8 cellular contexts compared by ENCODE assay signal in the genomic region with DNA sequence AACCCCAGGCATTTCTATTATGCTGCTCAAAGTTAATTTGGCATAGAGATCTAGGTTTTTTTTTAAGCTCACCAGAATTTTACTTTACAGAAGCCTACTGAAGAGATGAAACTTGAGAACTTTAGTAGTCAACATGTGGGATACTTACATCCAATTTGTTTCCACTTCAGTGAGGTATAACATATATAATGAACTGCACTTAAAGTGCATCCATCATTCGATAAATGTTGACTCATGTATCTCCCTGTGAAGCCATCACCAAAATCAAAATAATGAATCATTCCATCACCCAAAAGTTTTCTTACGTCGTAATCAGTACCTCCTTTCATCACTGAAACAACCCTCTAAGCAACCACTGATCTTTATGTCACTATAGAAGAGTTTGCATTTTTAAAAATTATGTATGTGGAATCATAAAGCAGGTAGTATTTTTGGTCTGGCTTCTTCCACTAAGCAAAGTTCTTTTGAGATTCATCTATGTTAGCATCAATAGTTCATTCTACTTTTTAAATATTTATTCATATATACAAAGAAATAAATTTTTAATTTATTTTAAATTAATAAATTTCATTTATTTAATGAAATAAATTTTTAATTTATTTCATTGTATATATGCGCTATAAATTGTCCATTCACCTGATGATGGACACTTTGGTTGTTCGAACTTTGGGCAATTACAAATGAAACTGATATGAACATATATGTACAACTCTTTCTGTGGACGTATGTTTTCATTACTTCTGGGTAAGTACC. TPM values are rescaled to one million over a fixed set of nuclear protein-coding genes. Genes with fewer than 3 reads are reported as not detected.
DNase-seq lines count a peak whose midpoint lies in the region; ATAC-seq and TF ChIP-seq lines count a peak whose summit lies in the region.

No MANE protein-coding gene starts in this region.

- intact Hi-C loops in activated CD8-positive, alpha-beta T cell treated with anti-CD3 and anti-CD28 coated beads for 36 hours (cut with micrococcal nuclease): loop anchor here (10.0 kb wide), 1 partner anchor 583 kb away; no protein-coding TSS in a partner anchor
- intact Hi-C loops in spleen (cut with DNase I; ENCODE audit: low total_unique reads): no loop called here

- CTCF ChIA-PET in HEK293 (lab: Yijun Ruan, JAX): interaction anchor here (0.5 to 3.5 kb wide), 23 partner anchors 8 to 576 kb away, joined by 3 to 25 read pairs (median 4); no protein-coding TSS in a partner anchor
- CTCF ChIA-PET in activated CD8-positive, alpha-beta T cell treated with anti-CD3 and anti-CD28 coated beads for 36 hours (lab: Charles Lee): interaction anchor here (1.2 to 2.1 kb wide), 3 partner anchors 8 to 18 kb away, joined by 3 to 9 read pairs (median 8); no protein-coding TSS in a partner anchor

- no peaks in the 10 kb centered on the region for H4K20me1 ChIP-seq in hepatocyte (ENCODE audit: insufficient read depth, poor library complexity, severe bottlenecking)

- peaks cover 20% of the 10 kb centered on the region for H3K79me2 ChIP-seq in hepatocyte

- H3K4me3 Mint-ChIP-seq in activated CD8-positive, alpha-beta T cell treated with anti-CD3 and anti-CD28 coated beads for 36 hours: peak overlapping the region; percentile 63

- no peak for TF ChIP-seq CTCF in HEK293 (tag by site-specific recombination; IDR thresholded peaks at IDR 0.05)
- no peak for TF ChIP-seq CTCF in activated CD8-positive, alpha-beta T cell treated with anti-CD3 and anti-CD28 coated beads for 36 hours (IDR thresholded peaks at IDR 0.05)
- TF ChIP-seq CTCF in hepatocyte (IDR thresholded peaks at IDR 0.05; ENCODE audit: poor library complexity): no peak
- TF ChIP-seq CTCF in spleen (IDR thresholded peaks at IDR 0.05 in 8 of 11, conservative IDR thresholded peaks at IDR 0.05 in 3 of 11): no peak

- H3K27ac Mint-ChIP-seq in activated CD8-positive, alpha-beta T cell treated with anti-CD3 and anti-CD28 coated beads for 36 hours: peak overlapping the region; percentile 41

- H3K36me3 Mint-ChIP-seq in activated CD8-positive, alpha-beta T cell treated with anti-CD3 and anti-CD28 coated beads for 36 hours (ENCODE audit: low read depth): peaks cover 2% of the 10 kb centered on the region

- H3K27me3 Mint-ChIP-seq in activated CD8-positive, alpha-beta T cell treated with anti-CD3 and anti-CD28 coated beads for 36 hours: peaks cover 32% of the 10 kb centered on the region

- no peaks in the 10 kb centered on the region for H3K36me3 ChIP-seq in HEK293 (ENCODE audit: control insufficient read depth in 2 of 2, insufficient read depth in 1 of 2, low read length in 2 of 2)
- no peaks in the 10 kb centered on the region for H3K36me3 ChIP-seq in hepatocyte (replicated peaks; ENCODE audit: insufficient read depth, low read depth)
- H3K36me3 ChIP-seq in spleen: no peaks in the 10 kb centered on the region

- peak overlapping the region; percentile 95 for H3K4me2 ChIP-seq in hepatocyte

- H3K4me1 Mint-ChIP-seq in activated CD8-positive, alpha-beta T cell treated with anti-CD3 and anti-CD28 coated beads for 36 hours (ENCODE audit: low read depth): peaks cover 12% of the 10 kb centered on the region

- H3K27ac ChIP-seq in HEK293 (ENCODE audit: extremely low read depth, low read depth, low read length) (peak overlapping the region; percentile 99), hepatocyte (peak overlapping the region; percentile 14), spleen (peak overlapping the region; percentile 30 to 97 (median 94))

- H3K4me1 ChIP-seq in HEK293 (ENCODE audit: control insufficient read depth, insufficient read depth, low read length): peaks cover 7% of the 10 kb centered on the region
- H3K4me1 ChIP-seq in hepatocyte (ENCODE audit: insufficient read depth): peaks cover 4% of the 10 kb centered on the region
- H3K4me1 ChIP-seq in spleen: peaks cover 11 to 45% (median 21%) of the 10 kb centered on the region in 6 donors

- TF ChIP-seq POLR2A in spleen (IDR thresholded peaks at IDR 0.05): no peak

- no peaks in the 10 kb centered on the region for H3K9me2 ChIP-seq in hepatocyte (replicated peaks; ENCODE audit: insufficient read depth)

- 83% methylated on average over 6 of the region's 6 CpGs for WGBS in hepatocyte (ENCODE audit: low lambda C conversion rate, missing lambda C conversion rate)
- WGBS in spleen, 5 donors: 67 to 77% (median 69%) methylated on average over 6 of the region's 6 CpGs

- H3K9me3 Mint-ChIP-seq in activated CD8-positive, alpha-beta T cell treated with anti-CD3 and anti-CD28 coated beads for 36 hours: peaks cover 2% of the 10 kb centered on the region

- ATAC-seq in activated CD8-positive, alpha-beta T cell treated with anti-CD3 and anti-CD28 coated beads for 36 hours: no peak
- no peak for ATAC-seq in HG02571 (IDR thresholded peaks at IDR 0.05; ENCODE audit: unreplicated experiment)
- ATAC-seq in GM18870 (IDR thresholded peaks at IDR 0.05; ENCODE audit: unreplicated experiment): no peak
- ATAC-seq in GM19463 (IDR thresholded peaks at IDR 0.05; ENCODE audit: unreplicated experiment): no peak

- H3K27me3 ChIP-seq in hepatocyte: no peaks in the 10 kb centered on the region
- peaks cover 0 to 7% (median 0%) of the 10 kb centered on the region in 7 donors for H3K27me3 ChIP-seq in spleen (replicated peaks in 1 of 7)

- H2AFZ ChIP-seq in hepatocyte: peak overlapping the region; percentile 76

- POLR2A ChIA-PET in HEK293 (lab: Yijun Ruan, JAX): interaction anchor here (0.9 to 2.0 kb wide), 2 partner anchors 130 to 318 kb away, joined by 3 to 5 read pairs; no protein-coding TSS in a partner anchor
- POLR2A ChIA-PET in activated CD8-positive, alpha-beta T cell treated with anti-CD3 and anti-CD28 coated beads for 36 hours (lab: Charles Lee): interaction anchor here (0.6 to 1.4 kb wide), 2 partner anchors 199 to 540 kb away, joined by 3 to 4 read pairs; no protein-coding TSS in a partner anchor

- no peaks in the 10 kb centered on the region for H3K9me3 ChIP-seq in HEK293 (ENCODE audit: control insufficient read depth, insufficient read depth, low read depth, low read length)
- H3K9me3 ChIP-seq in hepatocyte (ENCODE audit: low read depth): no peaks in the 10 kb centered on the region
- no peaks in the 10 kb centered on the region for H3K9me3 ChIP-seq in spleen

- H3K4me3 ChIP-seq in HEK293 (ENCODE audit: low read depth, low read length) (peak overlapping the region; percentile 70), hepatocyte (peak overlapping the region; percentile 53), spleen (peak overlapping the region; percentile 63 to 81 (median 70))

- no peak for DNase-seq in activated CD8-positive, alpha-beta T cell treated with anti-CD3 and anti-CD28 coated beads for 36 hours
- no peak for DNase-seq in hepatocyte (ENCODE audit: low spot score)
- DNase-seq in spleen: no peak
- no peak for DNase-seq in globus pallidus (ENCODE audit: low spot score)

TF ChIP-seq in HEK293, 187 proteins besides CTCF, POLR2A, EP300 and RAD21 (continues in another document):
- TF ChIP-seq ZNF555 (tag by site-specific recombination; conservative IDR thresholded peaks at IDR 0.05) (no peak), ZBTB20 (tag by site-specific recombination; IDR thresholded peaks at IDR 0.05) (no peak), MEIS1 (CRISPR knock-in tag; IDR thresholded peaks at IDR 0.05; ENCODE audit: borderline replicate concordance) (no peak), ZNF133 (tag by site-specific recombination; IDR thresholded peaks at IDR 0.05) (no peak), ZBTB7A (tag by site-specific recombination; IDR thresholded peaks at IDR 0.05; ENCODE audit: low read depth) (no peak), FEZF1 (tag by site-specific recombination; IDR thresholded peaks at IDR 0.05) (no peak)
- TF ChIP-seq, protein P1, sequence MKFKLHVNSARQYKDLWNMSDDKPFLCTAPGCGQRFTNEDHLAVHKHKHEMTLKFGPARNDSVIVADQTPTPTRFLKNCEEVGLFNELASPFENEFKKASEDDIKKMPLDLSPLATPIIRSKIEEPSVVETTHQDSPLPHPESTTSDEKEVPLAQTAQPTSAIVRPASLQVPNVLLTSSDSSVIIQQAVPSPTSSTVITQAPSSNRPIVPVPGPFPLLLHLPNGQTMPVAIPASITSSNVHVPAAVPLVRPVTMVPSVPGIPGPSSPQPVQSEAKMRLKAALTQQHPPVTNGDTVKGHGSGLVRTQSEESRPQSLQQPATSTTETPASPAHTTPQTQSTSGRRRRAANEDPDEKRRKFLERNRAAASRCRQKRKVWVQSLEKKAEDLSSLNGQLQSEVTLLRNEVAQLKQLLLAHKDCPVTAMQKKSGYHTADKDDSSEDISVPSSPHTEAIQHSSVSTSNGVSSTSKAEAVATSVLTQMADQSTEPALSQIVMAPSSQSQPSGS (tag by site-specific recombination; IDR thresholded peaks at IDR 0.05; ENCODE audit: low read depth): 0 out of 2 replicates have a peak, but pooled peaks have one; percentile 36

RNA-seq across cellular contexts. Expression of a gene that starts 2.0 kb away (rescaled TPM):
- total RNA-seq in activated CD8-positive, alpha-beta T cell treated with anti-CD3 and anti-CD28 coated beads for 36 hours: 1 to 10 TPM; 1.4 to 1.7 TPM
- total RNA-seq in hepatocyte (11.4 and 14.5 TPM in 2 replicates), spleen (10 to 100 TPM; 20.6 to 42.4 (median 31.3) TPM)
- polyA plus RNA-seq in hepatocyte (5.9 TPM in 2 replicates), spleen (10 to 100 TPM in 1 of 3 donors, 1 to 10 TPM in 2; 5.4 to 11.9 (median 6.4) TPM)

Comparison
In these comparisons a context has a peak if more than half of its experiments do, and no peak if none do; other contexts are left out.
1. H3K27ac ChIP-seq: peak in every context shown above with its lines; median percentile 99 in HEK293; 94 in spleen; 14 in hepatocyte.